ENCODE assay signal across 9 cellular contexts in the genomic region with DNA sequence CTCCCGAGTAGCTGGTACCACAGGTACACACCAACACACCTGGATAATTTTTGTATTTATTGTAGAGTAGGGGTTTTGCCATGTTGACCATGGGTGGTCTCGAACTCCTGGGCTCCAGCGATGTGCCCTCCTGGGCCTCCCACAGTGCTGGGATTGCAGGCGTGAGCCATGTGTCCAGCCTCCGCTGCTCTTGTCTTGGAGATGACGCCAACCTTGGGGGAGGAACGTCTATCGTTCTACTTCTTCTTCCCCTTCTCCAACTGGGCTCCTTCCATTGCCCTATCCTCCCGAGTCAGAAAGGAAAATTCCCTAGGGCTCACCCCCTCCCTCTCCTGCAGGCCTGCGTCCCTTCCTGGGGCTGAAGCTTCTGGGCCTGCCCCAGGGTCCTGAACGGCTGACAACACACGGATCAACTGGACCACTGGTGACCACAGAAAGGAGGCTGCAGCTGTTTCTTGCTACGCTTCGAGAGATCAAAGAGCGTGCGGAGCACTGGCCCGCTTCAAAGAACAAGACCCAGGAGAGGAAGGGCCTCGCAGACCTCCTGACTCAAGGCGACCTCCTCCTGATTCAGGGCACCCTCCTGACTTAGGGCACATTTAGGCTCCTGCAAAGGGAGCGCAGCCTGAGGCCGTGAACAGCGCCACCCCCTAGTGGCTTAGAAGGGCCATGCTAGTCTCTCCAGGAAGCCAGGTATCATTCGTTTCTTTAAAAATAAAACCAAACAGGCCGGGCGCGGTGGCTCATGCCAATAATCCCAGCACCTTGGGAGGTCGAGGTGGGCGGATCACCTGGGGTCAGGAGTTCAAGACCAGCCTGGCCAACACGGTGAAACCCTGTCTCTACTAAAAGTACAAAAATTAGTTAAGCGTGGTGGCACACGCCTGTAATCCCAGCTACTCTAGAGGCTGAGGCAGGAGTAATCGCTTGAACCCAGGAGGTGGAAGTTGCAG. TPM values are rescaled to one million over a fixed set of nuclear protein-coding genes. Genes with fewer than 3 reads are reported as not detected.
A peak's percentile ranks its signal among the peaks of the same experiment; 100 is the strongest.
DNase-seq lines count a peak whose midpoint lies in the region; ATAC-seq, FAIRE-seq and TF ChIP-seq lines count a peak whose summit lies in the region.
"Had no signal": no experiment of that assay in that cellular context is flagged by ENCODE, and none has a peak within 500 bp of the region (broad histone marks: within the 10 kb centered on the region; RNA-seq: fewer than 3 reads in every experiment).

No MANE protein-coding gene starts in this region.

- no peak for FAIRE-seq in frontal cortex (lab: Jason Lieb, UNC)

- intact Hi-C loops in posterior vena cava (cut with DNase I): loop anchor here in 1 of 2 donors (10.0 kb wide), 1 partner anchor 579 kb away; no protein-coding TSS in a partner anchor

- 47 to 59% methylated on average over 28 to 30 of the region's 32 CpGs for WGBS in upper lobe of left lung, 2 donors

- no peak for TF ChIP-seq POLR2A in upper lobe of left lung (IDR thresholded peaks at IDR 0.05)

- in situ Hi-C loops in GM13977 (cut with MboI; ENCODE audit: low pct_unique_long_range_greater_than_20kb, low sequenced_read_pairs, unreplicated experiment): no loop called here

- peak; percentile 88 for TF ChIP-seq CTCF in 22Rv1 (IDR thresholded peaks at IDR 0.05)
- TF ChIP-seq CTCF in GM13977 (IDR thresholded peaks at IDR 0.05; ENCODE audit: extremely low read depth, insufficient read depth, missing control alignments): peak; percentile 92
- peak; percentile 73 to 81 (median 75) for TF ChIP-seq CTCF in upper lobe of left lung (IDR thresholded peaks at IDR 0.05)

- H3K36me3 ChIP-seq in upper lobe of left lung: no peaks in the 10 kb centered on the region

- H3K27ac ChIP-seq in 22Rv1 (no peak overlapping the region), upper lobe of left lung (no peak overlapping the region)
- H3K27ac ChIP-seq: skin epidermis had no signal

- H3K27me3 ChIP-seq in upper lobe of left lung: no peaks in the 10 kb centered on the region

- DNase-seq in GM13977 (ENCODE audit: low spot score) (peak; percentile 87), RKO (ENCODE audit: low spot score) (peak; percentile 13), activated T-helper 1 cell treated with Interleukin-2 at 50 U/mL for 16 hours (ENCODE audit: low read depth) (peak; percentile 37), frontal cortex (ENCODE audit: low spot score in 2 of 2) (peak; percentile 36 to 54), posterior vena cava (ENCODE audit: low spot score) (peak; percentile 89), upper lobe of left lung (peak in 1 of 2 donors; percentile 76)

- H3K4me3 ChIP-seq in upper lobe of left lung: peak overlapping the region in 2 of 4 donors; percentile 19 to 25
- H3K4me3 ChIP-seq: skin epidermis had no signal

- no peak for TF ChIP-seq EP300 in upper lobe of left lung (IDR thresholded peaks at IDR 0.05)

- H3K9me3 ChIP-seq in upper lobe of left lung: no peaks in the 10 kb centered on the region

- H3K4me1 ChIP-seq in upper lobe of left lung: peaks cover 5 to 19% (median 14%) of the 10 kb centered on the region in 4 donors

- ATAC-seq in HG02981 (IDR thresholded peaks at IDR 0.05; ENCODE audit: unreplicated experiment) (peak; percentile 95), upper lobe of left lung (ENCODE audit: low FRiP score in 2 of 2) (peak; percentile 82 to 84)

RNA-seq across cellular contexts. Expression of gene HELZ, which starts 48.5 kb away (rescaled TPM):
- total RNA-seq in frontal cortex: 37.1 TPM
- 10 to 100 TPM; 52.3 to 53.5 TPM for total RNA-seq in posterior vena cava
- 100 to 1,000 TPM in 1 of 6 donors, 10 to 100 TPM in 5; 52.1 to 166 (median 60.8) TPM for total RNA-seq in upper lobe of left lung
